In the genomic region with DNA sequence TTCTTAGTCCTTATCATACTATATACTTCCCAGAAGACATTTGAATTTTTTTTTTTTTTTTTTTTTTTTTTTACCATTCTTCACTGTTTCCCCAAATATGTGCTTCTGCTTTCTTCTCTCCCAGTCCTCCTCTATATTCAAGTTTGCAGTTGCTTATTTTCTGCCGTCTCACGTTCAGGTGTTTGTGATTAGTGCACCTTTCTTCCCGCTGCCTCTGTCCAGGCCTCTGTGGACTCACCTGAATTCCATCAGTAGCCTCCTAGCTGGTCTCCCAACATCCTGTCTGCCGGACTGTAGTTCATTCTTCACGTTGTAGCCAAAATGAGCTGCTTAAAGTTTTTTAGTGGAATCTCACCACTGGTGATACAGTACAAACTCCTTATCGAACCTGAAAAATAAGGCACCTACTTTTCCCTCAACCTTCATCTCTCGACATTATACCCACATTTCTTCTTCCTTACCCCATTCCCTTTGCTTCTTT, we compare ENCODE assay signal across 8 cellular contexts. TPM values are rescaled to one million over a fixed set of nuclear protein-coding genes. Genes with fewer than 3 reads are reported as not detected.
DNase-seq lines count a peak whose midpoint lies in the region; ATAC-seq and TF ChIP-seq lines count a peak whose summit lies in the region.

No MANE protein-coding gene starts in this region.

- H3F3A ChIP-seq in MM.1S (ENCODE audit: insufficient read depth, low read length) = peaks cover 6% of the 10 kb centered on the region; the same call in 1 of the 2 replicates

- no peaks in the 10 kb centered on the region for H3K9me2 ChIP-seq in MM.1S (replicated peaks; ENCODE audit: insufficient read depth, low read length)

- DNase-seq in BE2C = no peak
- no peak for DNase-seq in MM.1S
- DNase-seq in natural killer cell treated with Interleukin-12 subunit alpha and Interleukin-12 subunit beta and Interleukin-15 and Interleukin-18, amount 100 ng/mL, for 72 hours (ENCODE audit: low spot score) = no peak
- no peak for DNase-seq in inferior parietal cortex (ENCODE audit: extremely low spot score)
- DNase-seq in NCI-H146 treated with DMSO at 0.1 percent for 48 hours (lab: John Stamatoyannopoulos, UW; ENCODE audit: unreplicated experiment) = no peak

- intact Hi-C loops in dendritic cell treated with granulocyte-macrophage colony-stimulating factor and Interleukin-4, amounts not matched to agents 40 ng/mL and 50 ng/mL, for 4 days (cut with micrococcal nuclease) = loop anchor here (1.0 kb wide), 1 partner anchor 54 kb away; the partner anchor contains the start of genes AASDHPPT and KBTBD3

- H3K27me3 Mint-ChIP-seq in dendritic cell treated with granulocyte-macrophage colony-stimulating factor and Interleukin-4, amounts not matched to agents 40 ng/mL and 50 ng/mL, for 4 days = peaks cover 3% of the 10 kb centered on the region
- peaks cover 11 to 24% of the 10 kb centered on the region in 2 donors for H3K27me3 Mint-ChIP-seq in natural killer cell treated with Interleukin-12 subunit alpha and Interleukin-12 subunit beta and Interleukin-15 and Interleukin-18, amount 100 ng/mL, for 72 hours

- peaks cover 32% of the 10 kb centered on the region for H3K79me2 ChIP-seq in MM.1S (ENCODE audit: low read length)

- H3K9me3 ChIP-seq in BE2C (no peaks in the 10 kb centered on the region), MM.1S (replicated peaks; ENCODE audit: insufficient read depth, low read length) (no peaks in the 10 kb centered on the region)

- peaks cover 21% of the 10 kb centered on the region for H3K9me3 Mint-ChIP-seq in dendritic cell treated with granulocyte-macrophage colony-stimulating factor and Interleukin-4, amounts not matched to agents 40 ng/mL and 50 ng/mL, for 4 days
- peaks cover 2% of the 10 kb centered on the region for H3K9me3 Mint-ChIP-seq in natural killer cell treated with Interleukin-12 subunit alpha and Interleukin-12 subunit beta and Interleukin-15 and Interleukin-18, amount 100 ng/mL, for 72 hours

- H3K36me3 ChIP-seq in BE2C (no peaks in the 10 kb centered on the region), MM.1S (replicated peaks; ENCODE audit: insufficient read depth, low read length) (no peaks in the 10 kb centered on the region; the same call in 1 of the 2 replicates)

- H3K4me1 ChIP-seq in BE2C (peaks cover 3% of the 10 kb centered on the region; the same call in 1 of the 2 replicates), MM.1S (ENCODE audit: low read length) (peaks cover 12% of the 10 kb centered on the region)

- peak overlapping the region; percentile 67 for H3K4me2 ChIP-seq in MM.1S (ENCODE audit: low read depth, low read length)

- H3K27ac ChIP-seq in MM.1S (ENCODE audit: low read length) = peak overlapping the region; percentile 60; the same call in 1 of the 2 replicates

- ATAC-seq in natural killer cell treated with Interleukin-12 subunit alpha and Interleukin-12 subunit beta and Interleukin-15 and Interleukin-18, amount 100 ng/mL, for 72 hours = no peak
- ATAC-seq in HG02884 (IDR thresholded peaks at IDR 0.05; ENCODE audit: unreplicated experiment) (no peak), GM18867 (IDR thresholded peaks at IDR 0.05; ENCODE audit: unreplicated experiment) (no peak)

- H2AFZ ChIP-seq in MM.1S (ENCODE audit: low read length) = peak overlapping the region; percentile 100

- H3K27me3 ChIP-seq in BE2C (no peaks in the 10 kb centered on the region), MM.1S (replicated peaks; ENCODE audit: insufficient read depth, low read length) (no peaks in the 10 kb centered on the region)

- H3K4me3 Mint-ChIP-seq in dendritic cell treated with granulocyte-macrophage colony-stimulating factor and Interleukin-4, amounts not matched to agents 40 ng/mL and 50 ng/mL, for 4 days = peak overlapping the region; percentile 78
- peak overlapping the region; percentile 97 for H3K4me3 Mint-ChIP-seq in natural killer cell treated with Interleukin-12 subunit alpha and Interleukin-12 subunit beta and Interleukin-15 and Interleukin-18, amount 100 ng/mL, for 72 hours

- H3K4me3 ChIP-seq in BE2C (ENCODE audit: low read depth, low read length) = peak overlapping the region; percentile 83
- peak overlapping the region; percentile 90 for H3K4me3 ChIP-seq in MM.1S (ENCODE audit: low read length)

- H3K4me1 Mint-ChIP-seq in dendritic cell treated with granulocyte-macrophage colony-stimulating factor and Interleukin-4, amounts not matched to agents 40 ng/mL and 50 ng/mL, for 4 days (ENCODE audit: low read depth) = peaks cover 35% of the 10 kb centered on the region
- H3K4me1 Mint-ChIP-seq in natural killer cell treated with Interleukin-12 subunit alpha and Interleukin-12 subunit beta and Interleukin-15 and Interleukin-18, amount 100 ng/mL, for 72 hours (ENCODE audit: low read depth in 2 of 2) = peaks cover 30 to 40% of the 10 kb centered on the region in 2 donors

- peak overlapping the region; percentile 26; the same call in 1 of the 2 replicates for H3K9ac ChIP-seq in MM.1S (ENCODE audit: low read length)

- peaks cover 36% of the 10 kb centered on the region for H3K36me3 Mint-ChIP-seq in dendritic cell treated with granulocyte-macrophage colony-stimulating factor and Interleukin-4, amounts not matched to agents 40 ng/mL and 50 ng/mL, for 4 days (ENCODE audit: low read depth)
- H3K36me3 Mint-ChIP-seq in natural killer cell treated with Interleukin-12 subunit alpha and Interleukin-12 subunit beta and Interleukin-15 and Interleukin-18, amount 100 ng/mL, for 72 hours = peaks cover 23% of the 10 kb centered on the region

- H4K20me1 ChIP-seq in MM.1S (ENCODE audit: insufficient read depth, low read length) = no peaks in the 10 kb centered on the region

- no peak for TF ChIP-seq CTCF in BE2C (IDR thresholded peaks at IDR 0.05; ENCODE audit: low read depth, low read length)
- no peak for TF ChIP-seq CTCF in MM.1S (IDR thresholded peaks at IDR 0.05; ENCODE audit: low read length)

- peak overlapping the region; percentile 82 for H3K27ac Mint-ChIP-seq in dendritic cell treated with granulocyte-macrophage colony-stimulating factor and Interleukin-4, amounts not matched to agents 40 ng/mL and 50 ng/mL, for 4 days
- H3K27ac Mint-ChIP-seq in natural killer cell treated with Interleukin-12 subunit alpha and Interleukin-12 subunit beta and Interleukin-15 and Interleukin-18, amount 100 ng/mL, for 72 hours = peak overlapping the region; percentile 87 to 88

RNA-seq across cellular contexts. Expression of gene MSANTD4, which starts 0.8 kb away (rescaled TPM):
- 33.1 TPM for polyA plus RNA-seq in BE2C (2012; ENCODE audit: insufficient read depth, insufficient read length, low read depth)
- 10 to 100 TPM; 13.7 to 14.6 TPM for total RNA-seq in natural killer cell treated with Interleukin-12 subunit alpha and Interleukin-12 subunit beta and Interleukin-15 and Interleukin-18, amount 100 ng/mL, for 72 hours

RNA-seq across cellular contexts. Expression of gene KBTBD3, which starts 54.3 kb away (rescaled TPM):
- polyA plus RNA-seq in BE2C (2012; ENCODE audit: insufficient read depth, insufficient read length, low read depth) = 4.2 TPM
- 1 to 10 TPM; 2.5 to 6.7 TPM for total RNA-seq in natural killer cell treated with Interleukin-12 subunit alpha and Interleukin-12 subunit beta and Interleukin-15 and Interleukin-18, amount 100 ng/mL, for 72 hours

RNA-seq across cellular contexts. Expression of gene AASDHPPT, which starts 54.6 kb away (rescaled TPM):
- polyA plus RNA-seq in BE2C (2012; ENCODE audit: insufficient read depth, insufficient read length, low read depth) = 81.6 TPM
- total RNA-seq in natural killer cell treated with Interleukin-12 subunit alpha and Interleukin-12 subunit beta and Interleukin-15 and Interleukin-18, amount 100 ng/mL, for 72 hours = 10 to 100 TPM; 36.8 to 37.5 TPM
